ENCODE assay signal across 26 cellular contexts in genomic region chr18:12010187-12010802, GRCh38. TPM values are rescaled to one million over a fixed set of nuclear protein-coding genes. Genes with fewer than 3 reads are reported as not detected.
DNase-seq lines count a peak whose midpoint lies in the region; ATAC-seq and TF ChIP-seq lines count a peak whose summit lies in the region.
"Had no signal": no experiment of that assay in that cellular context is flagged by ENCODE, and none has a peak within 500 bp of the region (broad histone marks: within the 10 kb centered on the region; RNA-seq: fewer than 3 reads in every experiment).

No MANE protein-coding gene starts in this region.

- H3K18ac ChIP-seq in H9 (ENCODE audit: insufficient read length, low read depth, low read length): no peak overlapping the region

- DNase-seq in H9 (no peak), NCI-H2029 (lab: John Stamatoyannopoulos, UW) (peak; percentile 66), progenitor cell of endocrine pancreas (ENCODE audit: low spot score, unreplicated experiment) (no peak), NCI-H1048 (lab: John Stamatoyannopoulos, UW) (no peak), A673 (ENCODE audit: low spot score) (no peak)
- DNase-seq: activated CD4-positive, alpha-beta T cell treated with anti-CD3 and anti-CD28 coated beads, Interleukin-2, amount 50 U/mL, for 4 hours; activated CD8-positive, alpha-beta memory T cell treated with anti-CD3 and anti-CD28 coated beads, Interleukin-2, amount 50 U/mL, for 4 hours; activated naive CD8-positive, alpha-beta T cell treated with anti-CD3 and anti-CD28 coated beads, Interleukin-2, amount 50 U/mL, for 24 hours; brain microvascular endothelial cell; CD4-positive, alpha-beta memory T cell; cortex of kidney; HCEC 1CT; head of caudate nucleus; KG1; left lung; midbrain; MV-4-11; NCI-H1694 treated with DMSO at 0.1 percent for 48 hours; psoas muscle; stimulated activated CD4-positive, alpha-beta T cell treated with anti-CD3 and anti-CD28 coated beads, Interleukin-2, amount 100 ng/mL, for 24 hours had no signal

- no peak overlapping the region for H3K4ac ChIP-seq in H9 (ENCODE audit: low read depth, low read length)

- H3K4me1 Mint-ChIP-seq in H9 (peaks cover 2 to 5% of the 10 kb centered on the region in 2 experiments; a peak in 2 of 4 replicates), progenitor cell of endocrine pancreas (ENCODE audit: low read depth) (peaks cover 6% of the 10 kb centered on the region)
- H3K4me1 Mint-ChIP-seq: activated naive CD8-positive, alpha-beta T cell treated with anti-CD3 and anti-CD28 coated beads, Interleukin-2, amount 50 U/mL, for 24 hours; CD4-positive, alpha-beta memory T cell; stimulated activated effector memory CD8-positive, alpha-beta T cell treated with anti-CD3 and anti-CD28 coated beads, Interleukin-12 subunit alpha, Interleukin-12 subunit beta, amount 100 ng/mL, for 72 hours had no signal

- H3K36me3 Mint-ChIP-seq in H9 (ENCODE audit: insufficient read depth in 1 of 3, low read depth in 3 of 3) (peaks cover 31 to 76% (median 61%) of the 10 kb centered on the region in 3 experiments; a peak in 6 of 7 replicates), progenitor cell of endocrine pancreas (ENCODE audit: insufficient read depth) (peaks cover 13% of the 10 kb centered on the region)
- H3K36me3 Mint-ChIP-seq: CD4-positive, alpha-beta memory T cell; stimulated activated effector memory CD8-positive, alpha-beta T cell treated with anti-CD3 and anti-CD28 coated beads, Interleukin-12 subunit alpha, Interleukin-12 subunit beta, amount 100 ng/mL, for 72 hours had no signal

- ATAC-seq in GM18867 (IDR thresholded peaks at IDR 0.05; ENCODE audit: unreplicated experiment): no peak
- ATAC-seq: activated naive CD8-positive, alpha-beta T cell treated with anti-CD3 and anti-CD28 coated beads, Interleukin-2, amount 50 U/mL, for 24 hours; left lung; psoas muscle; stimulated activated effector memory CD8-positive, alpha-beta T cell treated with anti-CD3 and anti-CD28 coated beads, Interleukin-12 subunit alpha, Interleukin-12 subunit beta, amount 100 ng/mL, for 72 hours had no signal

- H3K27me3 ChIP-seq in H9 (ENCODE audit: insufficient read depth, low read length) (no peaks in the 10 kb centered on the region), esophagus (ENCODE audit: control insufficient read depth in 1 of 2, insufficient read depth in 2 of 2, low read length in 2 of 2) (no peaks in the 10 kb centered on the region), A673 (replicated peaks; ENCODE audit: insufficient read depth, low read depth, low read length, poor library complexity) (no peaks in the 10 kb centered on the region)
- H3K27me3 ChIP-seq: brain microvascular endothelial cell, left lung had no signal

- WGBS in H9 (ENCODE audit: extremely low coverage, insufficient read length, low lambda C conversion rate): no CpG with 5 or more reads among the region's 14 CpGs
- WGBS in esophagus, 2 donors: 48 to 49% methylated on average over 14 of the region's 14 CpGs

- H3K9me3 Mint-ChIP-seq in H9 (no peaks in the 10 kb centered on the region), progenitor cell of endocrine pancreas (ENCODE audit: low read depth) (no peaks in the 10 kb centered on the region)
- H3K9me3 Mint-ChIP-seq: activated naive CD8-positive, alpha-beta T cell treated with anti-CD3 and anti-CD28 coated beads, Interleukin-2, amount 50 U/mL, for 24 hours; activated T-helper 2 cell treated with anti-CD3 and anti-CD28 coated beads, Interferon-gamma antibody, Interleukin-2, Interleukin-4, amounts not matched to agents 10 μg/mL and 5 μg/mL and 100 μg/mL, durations not matched to agents 14 hours and 24 hours and 36 hours; neural crest cell; stimulated activated effector memory CD8-positive, alpha-beta T cell treated with anti-CD3 and anti-CD28 coated beads, Interleukin-12 subunit alpha, Interleukin-12 subunit beta, amount 100 ng/mL, for 72 hours had no signal

- H3K9me3 ChIP-seq in H9 (ENCODE audit: control insufficient read depth, low read depth, low read length) (no peaks in the 10 kb centered on the region), esophagus (ENCODE audit: control insufficient read depth in 2 of 2, insufficient read depth in 1 of 2, low read depth in 1 of 2, low read length in 1 of 2) (no peaks in the 10 kb centered on the region), A673 (ENCODE audit: low read depth, low read length, poor library complexity, severe bottlenecking) (no peaks in the 10 kb centered on the region)
- H3K9me3 ChIP-seq: left lung, psoas muscle, thoracic aorta had no signal

- H3K27me3 Mint-ChIP-seq in H9 (ENCODE audit: low read depth) (no peaks in the 10 kb centered on the region; the same call in 1 of the 2 replicates), progenitor cell of endocrine pancreas (no peaks in the 10 kb centered on the region)
- H3K27me3 Mint-ChIP-seq: activated naive CD8-positive, alpha-beta T cell treated with anti-CD3 and anti-CD28 coated beads, Interleukin-2, amount 50 U/mL, for 24 hours; CD4-positive, alpha-beta memory T cell had no signal

- H3K36me3 ChIP-seq in esophagus (ENCODE audit: control insufficient read depth in 2 of 2, insufficient read depth in 2 of 2, low read length in 1 of 2) (peaks cover 4 to 24% of the 10 kb centered on the region in 2 donors), A673 (ENCODE audit: insufficient read depth, low read length, poor library complexity, severe bottlenecking) (no peaks in the 10 kb centered on the region)
- H3K36me3 ChIP-seq: brain microvascular endothelial cell had no signal

- no peak overlapping the region for H3K27ac ChIP-seq in H9 (ENCODE audit: insufficient read length, low read depth, low read length)
- peak overlapping the region; percentile 79 to 98 for H3K27ac ChIP-seq in esophagus (ENCODE audit: low read depth in 2 of 2, low read length in 1 of 2)
- H3K27ac ChIP-seq in A673 (ENCODE audit: low read depth, low read length, poor library complexity, severe bottlenecking): no peak overlapping the region
- H3K27ac ChIP-seq: brain microvascular endothelial cell, left lung, thoracic aorta had no signal

- no peak overlapping the region for H2BK20ac ChIP-seq in H9 (ENCODE audit: low read depth, low read length, poor library complexity, severe bottlenecking)

- H3K4me3 ChIP-seq in esophagus (ENCODE audit: low read depth in 1 of 2, low read length in 2 of 2) (no peak overlapping the region), A673 (ENCODE audit: low read depth, low read length, poor library complexity, severe bottlenecking) (no peak overlapping the region)
- H3K4me3 ChIP-seq: left lung, psoas muscle, thoracic aorta had no signal

- no peak overlapping the region for H3T11ph ChIP-seq in H9 (ENCODE audit: low read length)

- H2BK120ac ChIP-seq in H9 (ENCODE audit: low read depth, low read length, poor library complexity, severe bottlenecking): no peak overlapping the region

- POLR2A ChIA-PET in A673 (lab: Charles Lee; ENCODE audit: low non-redundant PET): no interaction called here

- H3K4me2 ChIP-seq in H9 (ENCODE audit: insufficient read depth, insufficient read length, low read length): no peak overlapping the region

- H3K56ac ChIP-seq in H9 (ENCODE audit: insufficient read length, low read depth, low read length): no peak overlapping the region

- BruUV-seq in A673 (replicated peaks; lab: Mats Ljungman, UMichigan): no TSS peak

- no peaks in the 10 kb centered on the region for H3K4me1 ChIP-seq in H9 (ENCODE audit: insufficient read depth, low read length)
- peaks cover 6 to 28% of the 10 kb centered on the region in 2 donors for H3K4me1 ChIP-seq in esophagus (ENCODE audit: control insufficient read depth in 2 of 2, insufficient read depth in 2 of 2, low read length in 1 of 2)
- H3K4me1 ChIP-seq in A673 (ENCODE audit: insufficient read depth, low read length, poor library complexity, severe bottlenecking): no peaks in the 10 kb centered on the region

- no peak overlapping the region for H2BK5ac ChIP-seq in H9 (ENCODE audit: insufficient read length, low read length)

- CTCF ChIA-PET in A673 (lab: Charles Lee): no interaction called here

- H3K23ac ChIP-seq in H9 (ENCODE audit: insufficient read length, low read depth, low read length): no peak overlapping the region

- no peaks in the 10 kb centered on the region for H4K20me1 ChIP-seq in H9 (ENCODE audit: control insufficient read depth, insufficient read depth, insufficient read length)

- H2AFZ ChIP-seq in H9 (ENCODE audit: low read length): no peak overlapping the region

- H3K4me3 Mint-ChIP-seq in H9 (no peak overlapping the region), progenitor cell of endocrine pancreas (ENCODE audit: low read depth) (no peak overlapping the region)
- H3K4me3 Mint-ChIP-seq: activated naive CD8-positive, alpha-beta T cell treated with anti-CD3 and anti-CD28 coated beads, Interleukin-2, amount 50 U/mL, for 24 hours; CD4-positive, alpha-beta memory T cell; neural crest cell; stimulated activated effector memory CD8-positive, alpha-beta T cell treated with anti-CD3 and anti-CD28 coated beads, Interleukin-12 subunit alpha, Interleukin-12 subunit beta, amount 100 ng/mL, for 72 hours had no signal

- TF ChIP-seq CTCF in H9 (conservative IDR thresholded peaks at IDR 0.05) (peak; percentile 29; the same call in 2 of the 3 replicates), progenitor cell of endocrine pancreas (IDR thresholded peaks at IDR 0.05; ENCODE audit: unreplicated experiment) (peak; percentile 16), A673 (conservative IDR thresholded peaks at IDR 0.05; ENCODE audit: low read depth, low read length) (no peak)

- no peak overlapping the region for H3K14ac ChIP-seq in H9 (ENCODE audit: insufficient read depth, low read length)

- no peaks in the 10 kb centered on the region for H3K79me2 ChIP-seq in H9 (ENCODE audit: insufficient read depth, low read length)

- no peak overlapping the region for H4K91ac ChIP-seq in H9 (ENCODE audit: insufficient read length, low read depth, low read length)

- no peak overlapping the region for H3K9ac ChIP-seq in H9 (ENCODE audit: extremely low read depth, insufficient read length, low read length)

- no peak overlapping the region for H2BK15ac ChIP-seq in H9 (ENCODE audit: low read depth, low read length)

- no peak overlapping the region for H2BK12ac ChIP-seq in H9 (ENCODE audit: insufficient read length, low read depth, low read length)

- H2AK5ac ChIP-seq in H9 (ENCODE audit: insufficient read length, low read length): no peak overlapping the region

- H4K5ac ChIP-seq in H9 (ENCODE audit: insufficient read length, low read depth, low read length): no peak overlapping the region

- no peaks in the 10 kb centered on the region for H3K79me1 ChIP-seq in H9 (ENCODE audit: insufficient read depth, low read depth, low read length, poor library complexity, severe bottlenecking)

- no peak overlapping the region for H4K8ac ChIP-seq in H9 (replicated peaks; ENCODE audit: insufficient read length, low read depth, low read length)

- H3K27ac Mint-ChIP-seq in H9 (peak overlapping the region in 2 of 3 experiments; percentile 68 to 76; a peak in 3 of 7 replicates), progenitor cell of endocrine pancreas (no peak overlapping the region)
- H3K27ac Mint-ChIP-seq: activated naive CD8-positive, alpha-beta T cell treated with anti-CD3 and anti-CD28 coated beads, Interleukin-2, amount 50 U/mL, for 24 hours; activated T-helper 2 cell treated with anti-CD3 and anti-CD28 coated beads, Interferon-gamma antibody, Interleukin-2, Interleukin-4, amounts not matched to agents 10 μg/mL and 5 μg/mL and 100 μg/mL, durations not matched to agents 14 hours and 24 hours and 36 hours; CD4-positive, alpha-beta memory T cell; stimulated activated effector memory CD8-positive, alpha-beta T cell treated with anti-CD3 and anti-CD28 coated beads, Interleukin-12 subunit alpha, Interleukin-12 subunit beta, amount 100 ng/mL, for 72 hours had no signal

- H3K23me2 ChIP-seq in H9 (ENCODE audit: insufficient read length, low read depth, low read length, poor library complexity, severe bottlenecking): no peaks in the 10 kb centered on the region

- intact Hi-C loops in A673 (cut with micrococcal nuclease; ENCODE audit: unreplicated experiment): no loop called here

RNA-seq across cellular contexts. Expression of gene IMPA2, which starts 29.0 kb away (rescaled TPM):
- total RNA-seq in H9 (2021) (69.1 and 73.8 TPM in 2 replicates), progenitor cell of endocrine pancreas (53.4 and 58.8 TPM in 2 replicates), A673 (2021) (22.4 and 33.7 TPM in 2 replicates)
- polyA plus RNA-seq in esophagus: 100 to 1,000 TPM in 1 of 2 donors, 10 to 100 TPM in 1; 79.1 to 142 TPM

Comparison
In these comparisons a context has a peak if more than half of its experiments do, and no peak if none do; other contexts are left out.
1. H3K27ac ChIP-seq: peak in esophagus (2 of 2); none in H9 (single experiment) and A673 (single experiment).